ENCODE assay signal across 8 cellular contexts in genomic region chr19:39971380-39971841, GRCh38. TPM values are rescaled to one million over a fixed set of nuclear protein-coding genes. Genes with fewer than 3 reads are reported as not detected.
DNase-seq lines count a peak whose midpoint lies in the region; ATAC-seq, FAIRE-seq and TF ChIP-seq lines count a peak whose summit lies in the region.

No MANE protein-coding gene starts in this region.

- no peak for FAIRE-seq in kidney (lab: Jason Lieb, UNC)

- H3K4me1 ChIP-seq in kidney (ENCODE audit: control insufficient read depth in 1 of 2, insufficient read depth in 1 of 2, low read depth in 1 of 2, low read length in 2 of 2): peaks cover 11% of the 10 kb centered on the region in 2 donors

- CTCF ChIA-PET in HEK293T (lab: Yijun Ruan, JAX): interaction anchor here (1.1 kb wide), 1 partner anchor 64 kb away, joined by 3 read pairs; no protein-coding TSS in a partner anchor

- no peaks in the 10 kb centered on the region for H3K9me3 ChIP-seq in kidney (ENCODE audit: control insufficient read depth in 1 of 2, low read length in 2 of 2)

- peak; percentile 4 for DNase-seq in AG08395 (ENCODE audit: low spot score)
- DNase-seq in HEK293T (ENCODE audit: extremely low spot score): peak; percentile 22
- DNase-seq in kidney: no peak
- DNase-seq in NCI-H1048 (lab: John Stamatoyannopoulos, UW): no peak

- peak overlapping the region; percentile 72 for H3K27ac ChIP-seq in angular gyrus (ENCODE audit: low read depth, low read length)
- H3K27ac ChIP-seq in kidney (ENCODE audit: low read depth in 2 of 2, low read length in 2 of 2): peak overlapping the region; percentile 72 to 78
- H3K27ac ChIP-seq in temporal lobe (ENCODE audit: low read depth, low read length): peak overlapping the region; percentile 5

- intact Hi-C loops in kidney (cut with DNase I): no loop called here

- peaks cover 21 to 25% of the 10 kb centered on the region in 2 donors for H3K36me3 ChIP-seq in kidney (ENCODE audit: control insufficient read depth in 1 of 2, insufficient read depth in 2 of 2, low read length in 2 of 2)

- POLR2A ChIA-PET in HEK293T (lab: Yijun Ruan, JAX): interaction anchor here (1.0 to 2.5 kb wide), 15 partner anchors 7 to 535 kb away, joined by 3 to 16 read pairs (median 5); partner anchors contain the start of genes DYRK1B, FBL, RPS16 and ZNF546

- peak overlapping the region; percentile 88 to 96 for H3K4me3 ChIP-seq in kidney (ENCODE audit: low read length in 2 of 2)

- TF ChIP-seq CTCF in kidney (IDR thresholded peaks at IDR 0.05; ENCODE audit: borderline replicate concordance, extremely low read depth, insufficient read depth): no peak

- H3K9ac ChIP-seq in kidney (ENCODE audit: low read length in 2 of 2): peak overlapping the region; percentile 96 to 97

- no peak for ATAC-seq in GM21825 (IDR thresholded peaks at IDR 0.05; ENCODE audit: unreplicated experiment)
- no peak for ATAC-seq in GM18511 (IDR thresholded peaks at IDR 0.05; ENCODE audit: unreplicated experiment)

TF ChIP-seq in HEK293T, 16 proteins besides CTCF, POLR2A, EP300 and RAD21:
- TF ChIP-seq FOXM1 (IDR thresholded peaks at IDR 0.05; ENCODE audit: borderline replicate concordance): no peak
- TF ChIP-seq SP1 (IDR thresholded peaks at IDR 0.05): no peak
- no peak for TF ChIP-seq L3MBTL2 (conservative IDR thresholded peaks at IDR 0.05)
- TF ChIP-seq CTBP1 (IDR thresholded peaks at IDR 0.05; ENCODE audit: borderline replicate concordance): no peak
- TF ChIP-seq HDGF (IDR thresholded peaks at IDR 0.05; ENCODE audit: borderline replicate concordance): no peak
- TF ChIP-seq FOXA1 (IDR thresholded peaks at IDR 0.05): no peak
- TF ChIP-seq LEF1 (IDR thresholded peaks at IDR 0.05; ENCODE audit: borderline replicate concordance): no peak
- TF ChIP-seq TARDBP (IDR thresholded peaks at IDR 0.05): no peak
- TF ChIP-seq, protein P1, sequence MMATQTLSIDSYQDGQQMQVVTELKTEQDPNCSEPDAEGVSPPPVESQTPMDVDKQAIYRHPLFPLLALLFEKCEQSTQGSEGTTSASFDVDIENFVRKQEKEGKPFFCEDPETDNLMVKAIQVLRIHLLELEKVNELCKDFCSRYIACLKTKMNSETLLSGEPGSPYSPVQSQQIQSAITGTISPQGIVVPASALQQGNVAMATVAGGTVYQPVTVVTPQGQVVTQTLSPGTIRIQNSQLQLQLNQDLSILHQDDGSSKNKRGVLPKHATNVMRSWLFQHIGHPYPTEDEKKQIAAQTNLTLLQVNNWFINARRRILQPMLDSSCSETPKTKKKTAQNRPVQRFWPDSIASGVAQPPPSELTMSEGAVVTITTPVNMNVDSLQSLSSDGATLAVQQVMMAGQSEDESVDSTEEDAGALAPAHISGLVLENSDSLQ (IDR thresholded peaks at IDR 0.05): no peak; the same call in 1 of the 2 replicates
- TF ChIP-seq BHLHE40 (IDR thresholded peaks at IDR 0.05; ENCODE audit: borderline replicate concordance): no peak
- no peak for TF ChIP-seq FOXK2 (IDR thresholded peaks at IDR 0.05)
- TF ChIP-seq ZNF384 (IDR thresholded peaks at IDR 0.05): no peak
- TF ChIP-seq ELF4 (IDR thresholded peaks at IDR 0.05): no peak
- TF ChIP-seq NFRKB (IDR thresholded peaks at IDR 0.05): no peak
- TF ChIP-seq ARNT (IDR thresholded peaks at IDR 0.05): no peak
- no peak for TF ChIP-seq SUZ12 (IDR thresholded peaks at IDR 0.05)
TF ChIP-seq in HEK293T: peak in this region for 0.

RNA-seq across cellular contexts. Expression of gene PSMC4, which starts 0.4 kb away (rescaled TPM):
- total RNA-seq in kidney (84.7 TPM), temporal lobe (52.6 TPM)
- polyA plus RNA-seq in kidney (ENCODE audit: insufficient read depth, low read depth, low replicate concordance): 113 TPM

RNA-seq across cellular contexts. Expression of gene ZNF546, which starts 25.4 kb away (rescaled TPM):
- total RNA-seq in kidney: 7.3 TPM
- 3.4 TPM for polyA plus RNA-seq in kidney (ENCODE audit: insufficient read depth, low read depth, low replicate concordance)
- 14.0 TPM for total RNA-seq in temporal lobe

RNA-seq across cellular contexts. Expression of gene FCGBP, which starts 37.0 kb away (rescaled TPM):
- total RNA-seq in kidney: 51.7 TPM
- polyA plus RNA-seq in kidney (ENCODE audit: insufficient read depth, low read depth, low replicate concordance): 7.6 TPM
- total RNA-seq in temporal lobe: 2.5 TPM

Comparison
In these comparisons a context has a peak if more than half of its experiments do, and no peak if none do; other contexts are left out.
1. DNase-seq: peak in AG08395 (single experiment) and HEK293T (single experiment); none in kidney (single experiment) and NCI-H1048 (single experiment).
2. H3K27ac ChIP-seq: peak in every context shown above with its lines; median percentile 75 in kidney; 72 in angular gyrus; 5 in temporal lobe.
3. RNA of gene FCGBP, which starts 37.0 kb away (total RNA-seq): 51.7 TPM in kidney (single experiment); 2.5 TPM in temporal lobe (single experiment); every median in the first group is over 10 times any median in the second.